ENCODE assay signal across 37 cellular contexts in genomic region chr2:160125366-160125765, GRCh38.
"Had no signal": no experiment of that assay in that cellular context is flagged by ENCODE, and none has a peak within 500 bp of the region (broad histone marks: within the 10 kb centered on the region; RNA-seq: fewer than 3 reads in every experiment).

No MANE protein-coding gene starts in this region.

- H3K9me3 Mint-ChIP-seq: activated B cell treated with CpG ODN at 0.5 μM for 24 hours; activated CD4-positive, alpha-beta memory T cell treated with anti-CD3 and anti-CD28 coated beads for 36 hours; activated CD4-positive, alpha-beta T cell treated with anti-CD3 and anti-CD28 coated beads, Interleukin-2, amount 10 ng/mL, durations not matched to agents 24 days and 14 days; activated CD8-positive, alpha-beta T cell treated with anti-CD3 and anti-CD28 coated beads for 36 hours; activated naive CD4-positive, alpha-beta T cell treated with anti-CD3 and anti-CD28 coated beads for 36 hours; activated naive CD4-positive, alpha-beta T cell treated with anti-CD3 and anti-CD28 coated beads, Interleukin-2, amount 50 U/mL, for 24 hours; activated naive CD8-positive, alpha-beta T cell treated with anti-CD3 and anti-CD28 coated beads, Interleukin-2, amount 10 ng/mL, durations not matched to agents 7 days and 5 days; activated naive CD8-positive, alpha-beta T cell treated with anti-CD3 and anti-CD28 coated beads, Interleukin-2, amount 50 U/mL, for 24 hours; activated T-cell treated with anti-CD3 and anti-CD28 coated beads, Interleukin-2, amount 50 U/mL, for 4 hours; activated T-cell treated with anti-CD3 and anti-CD28 coated beads, Interleukin-2, amount 50 U/mL, for 72 hours; activated T-helper 1 cell treated with anti-CD3 and anti-CD28 coated beads, Interleukin-12 subunit alpha, Interleukin-12 subunit beta, Interleukin-2, Interleukin-4 antibody, amounts not matched to agents 30 ng/mL and 10 ng/mL and 1 ng/mL, durations not matched to agents 14 hours and 24 hours and 36 hours; activated T-helper 17 cell treated with anti-CD3 and anti-CD28 coated beads, Interleukin-2, amount 50 U/mL, for 72 hours; brain; central memory CD8-positive, alpha-beta T cell; T-helper 1 cell treated with Interleukin-12 subunit alpha and Interleukin-12 subunit beta and Interleukin-4 antibody, amounts not matched to agents 30 μg/mL and 1 μg/mL, for 36 hours; T-helper 2 cell treated with Interferon-gamma antibody and Interleukin-4, amounts not matched to agents 5 μg/mL and 100 μg/mL, for 36 hours had no signal

- H3K27ac Mint-ChIP-seq: activated B cell treated with CpG ODN at 0.5 μM for 24 hours; activated CD4-positive, alpha-beta memory T cell treated with anti-CD3 and anti-CD28 coated beads for 36 hours; activated CD4-positive, alpha-beta T cell treated with anti-CD3 and anti-CD28 coated beads, Interleukin-2, amount 10 ng/mL, durations not matched to agents 24 days and 14 days; activated CD8-positive, alpha-beta T cell treated with anti-CD3 and anti-CD28 coated beads for 36 hours; activated naive CD4-positive, alpha-beta T cell treated with anti-CD3 and anti-CD28 coated beads for 36 hours; activated naive CD4-positive, alpha-beta T cell treated with anti-CD3 and anti-CD28 coated beads, Interleukin-2, amount 50 U/mL, for 24 hours; activated naive CD8-positive, alpha-beta T cell; activated naive CD8-positive, alpha-beta T cell treated with anti-CD3 and anti-CD28 coated beads, Interleukin-2, amount 10 ng/mL, durations not matched to agents 7 days and 5 days; activated naive CD8-positive, alpha-beta T cell treated with anti-CD3 and anti-CD28 coated beads, Interleukin-2, amount 50 U/mL, for 24 hours; activated T-cell treated with anti-CD3 and anti-CD28 coated beads, Interleukin-2, amount 50 U/mL, for 72 hours; activated T-helper 1 cell treated with anti-CD3 and anti-CD28 coated beads, Interleukin-12 subunit alpha, Interleukin-12 subunit beta, Interleukin-2, Interleukin-4 antibody, amounts not matched to agents 30 ng/mL and 10 ng/mL and 1 ng/mL, durations not matched to agents 14 hours and 24 hours and 36 hours; activated T-helper 17 cell treated with anti-CD3 and anti-CD28 coated beads, Interleukin-2, amount 50 U/mL, for 72 hours; brain; T-helper 1 cell treated with Interleukin-12 subunit alpha and Interleukin-12 subunit beta and Interleukin-4 antibody, amounts not matched to agents 30 μg/mL and 1 μg/mL, for 36 hours; T-helper 2 cell treated with Interferon-gamma antibody and Interleukin-4, amounts not matched to agents 5 μg/mL and 100 μg/mL, for 36 hours had no signal

- H3K36me3 Mint-ChIP-seq: activated CD4-positive, alpha-beta memory T cell treated with anti-CD3 and anti-CD28 coated beads for 36 hours; activated naive CD4-positive, alpha-beta T cell treated with anti-CD3 and anti-CD28 coated beads, Interleukin-2, amount 50 U/mL, for 24 hours; activated naive CD8-positive, alpha-beta T cell; activated naive CD8-positive, alpha-beta T cell treated with anti-CD3 and anti-CD28 coated beads, Interleukin-2, amount 10 ng/mL, durations not matched to agents 7 days and 5 days; brain had no signal

- DNase-seq: activated B cell treated with CpG ODN at 0.5 μM for 24 hours; activated CD4-positive, alpha-beta memory T cell treated with anti-CD3 and anti-CD28 coated beads for 36 hours; activated CD4-positive, alpha-beta T cell treated with anti-CD3 and anti-CD28 coated beads for 4 hours; activated CD4-positive, alpha-beta T cell treated with anti-CD3 and anti-CD28 coated beads, Interleukin-2, amount 10 ng/mL, durations not matched to agents 24 days and 14 days; activated CD4-positive, alpha-beta T cell treated with anti-CD3 and anti-CD28 coated beads, Interleukin-2, amount 50 U/mL, for 1 hour; activated CD4-positive, alpha-beta T cell treated with anti-CD3 and anti-CD28 coated beads, Interleukin-2, amount 50 U/mL, for 4 hours; activated CD4-positive, CD25-positive, alpha-beta regulatory T cell treated with anti-CD3 and anti-CD28 coated beads, Interleukin-2, amount 50 U/mL, for 72 hours; activated CD8-positive, alpha-beta memory T cell treated with anti-CD3 and anti-CD28 coated beads, Interleukin-2, amount 50 U/mL, for 4 hours; activated CD8-positive, alpha-beta T cell treated with anti-CD3 and anti-CD28 coated beads for 36 hours; activated effector memory CD4-positive, alpha-beta T cell treated with anti-CD3 and anti-CD28 coated beads, Interleukin-2, amount 50 U/mL, for 16 hours; activated gamma-delta T cell treated with Interleukin-2 at 50 U/mL for 16 hours; activated naive CD4-positive, alpha-beta T cell; activated naive CD4-positive, alpha-beta T cell treated with anti-CD3 and anti-CD28 coated beads for 36 hours; activated naive CD8-positive, alpha-beta T cell treated with anti-CD3 and anti-CD28 coated beads, Interleukin-2, amount 10 ng/mL, durations not matched to agents 7 days and 5 days; activated naive CD8-positive, alpha-beta T cell treated with anti-CD3 and anti-CD28 coated beads, Interleukin-2, amount 50 U/mL, for 24 hours; activated T-cell treated with anti-CD3 and anti-CD28 coated beads for 4 hours; activated T-cell treated with anti-CD3 and anti-CD28 coated beads, Interleukin-2, amount 50 U/mL, for 1 hour; activated T-cell treated with anti-CD3 and anti-CD28 coated beads, Interleukin-2, amount 50 U/mL, for 4 hours; activated T-cell treated with anti-CD3 and anti-CD28 coated beads, Interleukin-2, amount 50 U/mL, for 72 hours; amygdala; anterior cingulate cortex; caudate nucleus; cerebellar nuclear complex; T-helper 1 cell; T-helper 2 cell; T-helper 9 cell had no signal

- H3K9me3 ChIP-seq: ascending aorta had no signal

- H3K4me1 Mint-ChIP-seq: activated B cell treated with CpG ODN at 0.5 μM for 24 hours; activated CD4-positive, alpha-beta T cell treated with anti-CD3 and anti-CD28 coated beads, Interleukin-2, amount 10 ng/mL, durations not matched to agents 24 days and 14 days; activated naive CD4-positive, alpha-beta T cell treated with anti-CD3 and anti-CD28 coated beads, Interleukin-2, amount 50 U/mL, for 24 hours; activated naive CD8-positive, alpha-beta T cell treated with anti-CD3 and anti-CD28 coated beads, Interleukin-2, amount 10 ng/mL, durations not matched to agents 7 days and 5 days; activated naive CD8-positive, alpha-beta T cell treated with anti-CD3 and anti-CD28 coated beads, Interleukin-2, amount 50 U/mL, for 24 hours; activated T-helper 17 cell treated with anti-CD3 and anti-CD28 coated beads, Interleukin-2, amount 50 U/mL, for 72 hours; brain; central memory CD8-positive, alpha-beta T cell had no signal

- H3K27ac ChIP-seq: ascending aorta, cardiac muscle cell, VCaP had no signal

- H3K4me1 ChIP-seq: ascending aorta had no signal

- H3K27me3 Mint-ChIP-seq: activated naive CD8-positive, alpha-beta T cell had no signal

- H3K36me3 ChIP-seq: ascending aorta, cardiac muscle cell had no signal

- H3K4me3 ChIP-seq: ascending aorta, cardiac muscle cell had no signal

- H3K4me3 Mint-ChIP-seq: activated B cell treated with CpG ODN at 0.5 μM for 24 hours; activated CD4-positive, alpha-beta memory T cell treated with anti-CD3 and anti-CD28 coated beads for 36 hours; activated CD4-positive, alpha-beta T cell treated with anti-CD3 and anti-CD28 coated beads, Interleukin-2, amount 10 ng/mL, durations not matched to agents 24 days and 14 days; activated CD8-positive, alpha-beta T cell treated with anti-CD3 and anti-CD28 coated beads for 36 hours; activated naive CD4-positive, alpha-beta T cell treated with anti-CD3 and anti-CD28 coated beads for 36 hours; activated naive CD4-positive, alpha-beta T cell treated with anti-CD3 and anti-CD28 coated beads, Interleukin-2, amount 50 U/mL, for 24 hours; activated naive CD8-positive, alpha-beta T cell; activated naive CD8-positive, alpha-beta T cell treated with anti-CD3 and anti-CD28 coated beads, Interleukin-2, amount 10 ng/mL, durations not matched to agents 7 days and 5 days; activated naive CD8-positive, alpha-beta T cell treated with anti-CD3 and anti-CD28 coated beads, Interleukin-2, amount 50 U/mL, for 24 hours; activated T-cell treated with anti-CD3 and anti-CD28 coated beads, Interleukin-2, amount 50 U/mL, for 4 hours; activated T-cell treated with anti-CD3 and anti-CD28 coated beads, Interleukin-2, amount 50 U/mL, for 72 hours; activated T-helper 1 cell treated with anti-CD3 and anti-CD28 coated beads, Interleukin-12 subunit alpha, Interleukin-12 subunit beta, Interleukin-2, Interleukin-4 antibody, amounts not matched to agents 30 ng/mL and 10 ng/mL and 1 ng/mL, durations not matched to agents 14 hours and 24 hours and 36 hours; activated T-helper 17 cell treated with anti-CD3 and anti-CD28 coated beads, Interleukin-2, amount 50 U/mL, for 72 hours; brain; central memory CD8-positive, alpha-beta T cell; T-helper 1 cell treated with Interleukin-12 subunit alpha and Interleukin-12 subunit beta and Interleukin-4 antibody, amounts not matched to agents 30 μg/mL and 1 μg/mL, for 36 hours; T-helper 2 cell treated with Interferon-gamma antibody and Interleukin-4, amounts not matched to agents 5 μg/mL and 100 μg/mL, for 36 hours had no signal

- ATAC-seq: activated CD8-positive, alpha-beta T cell treated with anti-CD3 and anti-CD28 coated beads for 36 hours; activated naive CD8-positive, alpha-beta T cell treated with anti-CD3 and anti-CD28 coated beads, Interleukin-2, amount 50 U/mL, for 24 hours; activated T-cell treated with anti-CD3 and anti-CD28 coated beads, Interleukin-2, amount 50 U/mL, for 4 hours; activated T-cell treated with anti-CD3 and anti-CD28 coated beads, Interleukin-2, amount 50 U/mL, for 72 hours; activated T-helper 17 cell treated with anti-CD3 and anti-CD28 coated beads, Interleukin-2, amount 50 U/mL, for 72 hours had no signal

- H3K27me3 ChIP-seq: ascending aorta, cardiac muscle cell had no signal
